Comparison of ENCODE assay signal across 22 cellular contexts in genomic region chr17:82966415-82966814, GRCh38.
DNase-seq lines count a peak whose midpoint lies in the region; ATAC-seq and TF ChIP-seq lines count a peak whose summit lies in the region.
"Had no signal": no experiment of that assay in that cellular context is flagged by ENCODE, and none has a peak within 500 bp of the region (broad histone marks: within the 10 kb centered on the region; RNA-seq: fewer than 3 reads in every experiment).

No MANE protein-coding gene starts in this region.

- H3K9me2 ChIP-seq in OCI-LY1 (ENCODE audit: low read depth, low read length), result no peaks in the 10 kb centered on the region
- H3K9me2 ChIP-seq: SK-N-SH had no signal

- no peak overlapping the region for H2AFZ ChIP-seq in OCI-LY1 (ENCODE audit: low read length)

- H3K27me3 ChIP-seq in BLaER1 (peaks cover 7% of the 10 kb centered on the region; the same call in 1 of the 2 replicates), OCI-LY1 (ENCODE audit: insufficient read depth, low read length) (no peaks in the 10 kb centered on the region), spleen (replicated peaks in 1 of 7) (no peaks in the 10 kb centered on the region)

- H3K4me2 ChIP-seq in BLaER1 (peak overlapping the region; percentile 97), OCI-LY1 (ENCODE audit: low read length) (no peak overlapping the region; the same call in 1 of the 2 replicates)
- H3K4me2 ChIP-seq: SK-N-SH had no signal

- no peaks in the 10 kb centered on the region; the same call in 1 of the 2 replicates for H3F3A ChIP-seq in OCI-LY1 (ENCODE audit: insufficient read depth, low read length)

- TF ChIP-seq CTCF in OCI-LY1 (IDR thresholded peaks at IDR 0.05; ENCODE audit: low read length) (no peak), spleen (IDR thresholded peaks at IDR 0.05 in 8 of 11, conservative IDR thresholded peaks at IDR 0.05 in 3 of 11) (no peak)

- DNase-seq in ecto neural progenitor cell (ENCODE audit: low spot score), result peak; percentile 30
- DNase-seq in spleen, result peak; percentile 32
- no peak for DNase-seq in NCI-H82 treated with DMSO at 0.1 percent for 48 hours (lab: John Stamatoyannopoulos, UW; ENCODE audit: unreplicated experiment)
- DNase-seq in kidney glomerular epithelial cell (lab: John Stamatoyannopoulos, UW), result no peak
- DNase-seq: Caco-2; CD4-positive, alpha-beta memory T cell; EL; GDM1; GOT3; HCEC 1CT; NCI-H1048; NCI-H1417; NCI-H1694; NCI-H2029 treated with DMSO at 0.1 percent for 48 hours; NCI-H446 treated with DMSO at 0.1 percent for 48 hours; NCI-H526; NCI-H82; SK-N-SH had no signal

- H3K79me2 ChIP-seq in OCI-LY1 (ENCODE audit: insufficient read depth, low read length), result no peaks in the 10 kb centered on the region

- H3K27ac ChIP-seq in BLaER1 (no peak overlapping the region), OCI-LY1 (ENCODE audit: low read depth, low read length, poor library complexity, severe bottlenecking) (peak overlapping the region; percentile 93), spleen (no peak overlapping the region)

- no peak for ATAC-seq in HG03196 (IDR thresholded peaks at IDR 0.05; ENCODE audit: unreplicated experiment)
- ATAC-seq: GM12878 had no signal

- H3K9ac ChIP-seq in BLaER1 (no peak overlapping the region), OCI-LY1 (ENCODE audit: low read length) (peak overlapping the region; percentile 5; the same call in 1 of the 2 replicates)
- H3K9ac ChIP-seq: SK-N-SH had no signal

- H3K9me3 ChIP-seq in BLaER1 (no peaks in the 10 kb centered on the region), OCI-LY1 (ENCODE audit: low read length) (no peaks in the 10 kb centered on the region), spleen (no peaks in the 10 kb centered on the region)
- H3K9me3 ChIP-seq: Caco-2, SK-N-SH had no signal

- 85 to 92% (median 90%) methylated on average over 7 of the region's 7 CpGs for WGBS in spleen, 5 donors

- H3K4me3 ChIP-seq in BLaER1, result no peak overlapping the region
- H3K4me3 ChIP-seq in OCI-LY1 (ENCODE audit: low read depth, low read length, poor library complexity, severe bottlenecking), result no peak overlapping the region
- H3K4me3 ChIP-seq in spleen, result no peak overlapping the region
- H3K4me3 ChIP-seq: GM12878 had no signal

- no peak for TF ChIP-seq POLR2A in spleen (IDR thresholded peaks at IDR 0.05)

- H3K4me1 ChIP-seq in BLaER1, result peaks cover 100% of the 10 kb centered on the region
- H3K4me1 ChIP-seq in OCI-LY1 (ENCODE audit: insufficient read depth, low read length, severe bottlenecking), result peaks cover 67% of the 10 kb centered on the region
- H3K4me1 ChIP-seq in spleen, result peaks cover 7 to 27% (median 16%) of the 10 kb centered on the region in 6 donors
- H3K4me1 ChIP-seq: Caco-2 had no signal

- H3K36me3 ChIP-seq in BLaER1 (no peaks in the 10 kb centered on the region), OCI-LY1 (ENCODE audit: insufficient read depth, low read length) (no peaks in the 10 kb centered on the region), spleen (peaks cover 0 to 6% (median 0%) of the 10 kb centered on the region in 6 donors)

- intact Hi-C loops in spleen (cut with DNase I; ENCODE audit: low total_unique reads), result no loop called here

- no peaks in the 10 kb centered on the region for H4K20me1 ChIP-seq in BLaER1
- no peaks in the 10 kb centered on the region for H4K20me1 ChIP-seq in OCI-LY1 (ENCODE audit: insufficient read depth, low read length)

Comparison
In these comparisons a context has a peak if more than half of its experiments do, and no peak if none do; other contexts are left out.
1. DNase-seq: peak in ecto neural progenitor cell (single experiment) and spleen (single experiment); none in NCI-H82 treated with DMSO at 0.1 percent for 48 hours (single experiment) and kidney glomerular epithelial cell (single experiment).